ENCODE assay signal across 8 cellular contexts in the genomic region with DNA sequence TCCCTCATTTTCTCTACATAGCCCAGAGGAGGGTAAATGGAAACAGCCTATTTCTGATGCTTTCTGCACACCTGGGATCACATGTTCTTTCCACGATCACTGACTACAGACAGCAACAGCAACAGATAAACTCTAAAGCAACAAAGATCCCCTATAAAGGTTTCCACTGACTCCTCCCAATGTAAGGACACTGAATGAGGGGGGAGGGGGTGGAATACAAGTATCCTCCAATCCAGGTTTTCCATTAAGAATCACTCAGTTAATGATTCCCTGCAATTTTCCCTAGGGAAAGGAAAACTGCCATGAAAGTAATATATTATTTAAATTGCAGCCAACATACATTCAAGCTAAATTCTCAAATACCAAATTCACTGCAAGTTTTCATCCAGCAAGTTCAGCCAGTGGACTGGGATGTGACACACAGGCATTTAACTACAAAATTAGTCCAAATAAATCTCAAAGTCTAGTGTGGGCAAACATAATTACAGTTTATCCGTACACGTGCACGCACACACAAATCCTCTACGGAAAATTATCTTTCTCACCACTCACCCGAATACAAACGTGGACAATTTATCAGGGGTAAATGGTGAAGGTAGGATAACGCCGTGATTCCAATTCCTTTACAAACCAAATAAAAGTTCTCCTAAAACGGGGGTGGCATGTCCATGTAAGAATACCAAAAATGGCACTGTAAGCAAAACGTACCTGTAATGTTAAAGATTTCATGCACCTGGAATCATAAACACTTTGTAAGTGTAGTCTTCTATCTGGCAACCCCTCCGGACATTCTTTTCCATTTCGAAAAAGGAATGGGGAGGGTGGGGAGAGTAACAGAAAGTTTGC. TPM values are rescaled to one million over a fixed set of nuclear protein-coding genes. Genes with fewer than 3 reads are reported as not detected.
DNase-seq lines count a peak whose midpoint lies in the region; ATAC-seq and TF ChIP-seq lines count a peak whose summit lies in the region.
"Not testable (repeated sequence)": the region's sequence is repeated elsewhere in the genome, so short reads cannot be mapped to it uniquely, and the experiment has no call there.

No MANE protein-coding gene starts in this region.

- H3K9me3 Mint-ChIP-seq in activated CD4-positive, alpha-beta T cell treated with anti-CD3 and anti-CD28 coated beads for 36 hours (ENCODE audit: low read depth) = not testable (repeated sequence)

- peaks cover 13% of the 10 kb centered on the region for H3K36me3 Mint-ChIP-seq in activated CD4-positive, alpha-beta T cell treated with anti-CD3 and anti-CD28 coated beads for 36 hours (ENCODE audit: low read depth)

- not testable (repeated sequence) for H3K27me3 Mint-ChIP-seq in activated CD4-positive, alpha-beta T cell treated with anti-CD3 and anti-CD28 coated beads for 36 hours

- H3K4me3 ChIP-seq in AG04449 (ENCODE audit: low read depth, low read length) = peak overlapping the region; percentile 82
- H3K4me3 ChIP-seq in cardiac fibroblast (replicated peaks in 1 of 2; ENCODE audit: low read depth in 2 of 2, low read length in 2 of 2) = peak overlapping the region; percentile 67 to 77
- H3K4me3 ChIP-seq in heart right ventricle = peak overlapping the region; percentile 69 to 84 (median 78)
- peak overlapping the region; percentile 64 to 70 for H3K4me3 ChIP-seq in muscle layer of colon (ENCODE audit: low read depth in 1 of 2, low read length in 2 of 2)
- H3K4me3 ChIP-seq in smooth muscle cell = peak overlapping the region; percentile 93

- WGBS in heart right ventricle, 2 donors = 10 to 13% methylated on average over 13 of the region's 13 CpGs
- WGBS in smooth muscle cell (ENCODE audit: low lambda C conversion rate) = 5% methylated on average over 13 of the region's 13 CpGs

- DNase-seq in AG04449 (ENCODE audit: low read depth, low spot score); activated CD4-positive, alpha-beta T cell treated with anti-CD3 and anti-CD28 coated beads for 36 hours; heart right ventricle; smooth muscle cell (lab: John Stamatoyannopoulos, UW; ENCODE audit: unreplicated experiment): not testable (repeated sequence)
- DNase-seq in HCEC 1CT (peak; percentile 50), NCI-H748 (lab: John Stamatoyannopoulos, UW; ENCODE audit: unreplicated experiment) (peak; percentile 26), cardiac fibroblast (ENCODE audit: low read depth in 2 of 2) (peak; percentile 14 to 57)

- not testable (repeated sequence) for ATAC-seq in activated CD4-positive, alpha-beta T cell treated with anti-CD3 and anti-CD28 coated beads for 36 hours; heart right ventricle

- H3K9me3 ChIP-seq in heart right ventricle; muscle layer of colon (ENCODE audit: low read length); smooth muscle cell (replicated peaks; ENCODE audit: low read depth): not testable (repeated sequence)

- H2AFZ ChIP-seq in smooth muscle cell (ENCODE audit: low read depth) = not testable (repeated sequence)

- H3K4me1 ChIP-seq in heart right ventricle = peaks cover 0 to 53% (median 30%) of the 10 kb centered on the region in 9 donors
- H3K4me1 ChIP-seq in muscle layer of colon (ENCODE audit: insufficient read depth, low read length) = peaks cover 22% of the 10 kb centered on the region
- peaks cover 15% of the 10 kb centered on the region for H3K4me1 ChIP-seq in smooth muscle cell (ENCODE audit: low read depth)

- peak overlapping the region in 6 of 10 donors; percentile 83 to 96 (median 94) for H3K27ac ChIP-seq in heart right ventricle
- peak overlapping the region; percentile 82 for H3K27ac ChIP-seq in muscle layer of colon (ENCODE audit: low read depth, low read length)
- peak overlapping the region; percentile 83 for H3K27ac ChIP-seq in smooth muscle cell (ENCODE audit: low read depth)

- H3K4me3 Mint-ChIP-seq in activated CD4-positive, alpha-beta T cell treated with anti-CD3 and anti-CD28 coated beads for 36 hours = peak overlapping the region; percentile 98

- H4K20me1 ChIP-seq in smooth muscle cell (ENCODE audit: low read depth) = peaks cover 61% of the 10 kb centered on the region

- H3K9ac ChIP-seq in muscle layer of colon (ENCODE audit: low read length) = peak overlapping the region; percentile 72
- H3K9ac ChIP-seq in smooth muscle cell (ENCODE audit: low read depth) = peak overlapping the region; percentile 70

- CTCF ChIA-PET in AG04449 (lab: Yijun Ruan, JAX); activated CD4-positive, alpha-beta T cell treated with anti-CD3 and anti-CD28 coated beads for 36 hours (lab: Charles Lee): not testable (repeated sequence)

- peak overlapping the region; percentile 90 for H3K4me2 ChIP-seq in smooth muscle cell

- H3K4me1 Mint-ChIP-seq in activated CD4-positive, alpha-beta T cell treated with anti-CD3 and anti-CD28 coated beads for 36 hours = peaks cover 36% of the 10 kb centered on the region

- peaks cover 62% of the 10 kb centered on the region for H3K79me2 ChIP-seq in smooth muscle cell (ENCODE audit: low read depth)

- H3K27me3 ChIP-seq in heart right ventricle; muscle layer of colon (ENCODE audit: control insufficient read depth in 1 of 2, insufficient read depth in 2 of 2, low read length in 2 of 2); smooth muscle cell (ENCODE audit: low read depth): not testable (repeated sequence)

- H3K36me3 ChIP-seq in heart right ventricle; muscle layer of colon (ENCODE audit: insufficient read depth, low read length); smooth muscle cell (ENCODE audit: low read depth): not testable (repeated sequence)

- TF ChIP-seq CTCF in AG04449 (IDR thresholded peaks at IDR 0.05; ENCODE audit: insufficient read depth, low read length, missing control alignments); cardiac fibroblast (IDR thresholded peaks at IDR 0.05; ENCODE audit: low read depth, low read length); heart right ventricle (IDR thresholded peaks at IDR 0.05); smooth muscle cell (IDR thresholded peaks at IDR 0.05; ENCODE audit: borderline replicate concordance, insufficient read depth, poor library complexity, severe bottlenecking): not testable (repeated sequence)

- H3F3A ChIP-seq in smooth muscle cell (ENCODE audit: low read depth) = peaks cover 22% of the 10 kb centered on the region

- intact Hi-C loops in activated CD4-positive, alpha-beta T cell treated with anti-CD3 and anti-CD28 coated beads for 36 hours (cut with DNase I, micrococcal nuclease) = loop anchor here (5.0 to 10.0 kb wide), 4 partner anchors 74 to 513 kb away; partner anchors contain the start of gene LRRC37A3 (in 1 of the 2)
- intact Hi-C loops in heart right ventricle (cut with DNase I) = loop anchor here in 7 of 10 donors (5.0 to 10.0 kb wide), 4 partner anchors 62 to 77 kb away; no protein-coding TSS in a partner anchor

- H3K27ac Mint-ChIP-seq in activated CD4-positive, alpha-beta T cell treated with anti-CD3 and anti-CD28 coated beads for 36 hours = peak overlapping the region; percentile 92

- POLR2A ChIA-PET in AG04449 (lab: Yijun Ruan, JAX); activated CD4-positive, alpha-beta T cell treated with anti-CD3 and anti-CD28 coated beads for 36 hours (lab: Charles Lee): not testable (repeated sequence)

RNA-seq across cellular contexts. Expression of gene SMURF2, which starts 1.7 kb away (rescaled TPM):
- 10 to 100 TPM; 13.9 to 15.0 TPM for total RNA-seq in activated CD4-positive, alpha-beta T cell treated with anti-CD3 and anti-CD28 coated beads for 36 hours
- 10 to 100 TPM; 10.9 to 15.5 (median 12.5) TPM for total RNA-seq in heart right ventricle
- 1 to 10 TPM; 4.0 to 5.4 TPM for polyA plus RNA-seq in heart right ventricle
- 91.2 and 102 TPM in 2 replicates for total RNA-seq in smooth muscle cell
- 38.9 and 40.1 TPM in 2 replicates for polyA plus RNA-seq in smooth muscle cell
